10 cellular contexts compared by ENCODE assay signal in genomic region chr1:27727126-27727525, GRCh38. TPM values are rescaled to one million over a fixed set of nuclear protein-coding genes. Genes with fewer than 3 reads are reported as not detected.
DNase-seq lines count a peak whose midpoint lies in the region; ATAC-seq, FAIRE-seq and TF ChIP-seq lines count a peak whose summit lies in the region.
"Had no signal": no experiment of that assay in that cellular context is flagged by ENCODE, and none has a peak within 500 bp of the region (broad histone marks: within the 10 kb centered on the region; RNA-seq: fewer than 3 reads in every experiment).

No MANE protein-coding gene starts in this region.

- TF ChIP-seq RAD21 in HepG2 (CRISPR knock-in tag; IDR thresholded peaks at IDR 0.05), result no peak

- H3K4me3 ChIP-seq in HepG2 (replicated peaks in 1 of 3; ENCODE audit: insufficient read depth in 1 of 3, low read depth in 2 of 3, low read length in 3 of 3) (peak overlapping the region in 2 of 3 experiments; percentile 91 to 99; a peak in 3 of 6 replicates), right lobe of liver (peak overlapping the region in 1 of 3 donors; percentile 90), WI38 (ENCODE audit: low read depth, low read length) (peak overlapping the region; percentile 71), hepatocyte (peak overlapping the region; percentile 94), upper lobe of right lung (peak overlapping the region; percentile 93)

- 88% methylated on average over 3 of the region's 3 CpGs for WGBS in HepG2 (ENCODE audit: low lambda C conversion rate)
- 90% methylated on average over 3 of the region's 3 CpGs for WGBS in right lobe of liver (ENCODE audit: insufficient coverage, low coverage, low lambda C conversion rate, missing lambda C conversion rate)
- WGBS in hepatocyte (ENCODE audit: low lambda C conversion rate, missing lambda C conversion rate), result 94% methylated on average over 3 of the region's 3 CpGs

- no peak overlapping the region for H3K27ac ChIP-seq in HepG2 (ENCODE audit: extremely low read length, insufficient read depth, low read length)
- no peak overlapping the region for H3K27ac ChIP-seq in right lobe of liver
- H3K27ac ChIP-seq in hepatocyte, result no peak overlapping the region
- no peak overlapping the region for H3K27ac ChIP-seq in upper lobe of right lung

- H2AFZ ChIP-seq in HepG2 (ENCODE audit: low read length) (no peak overlapping the region), hepatocyte (no peak overlapping the region)

- FAIRE-seq in HepG2 (lab: Jason Lieb, UNC), result no peak

- in situ Hi-C loops in HepG2 (cut with HindIII; ENCODE audit: extremely low pct_ligation_motif_present, low pct_unique_long_range_greater_than_20kb), result no loop called here

- BruUV-seq in HepG2 (replicated peaks; lab: Mats Ljungman, UMichigan), result no TSS peak

- no peak for TF ChIP-seq EP300 in HepG2 (IDR thresholded peaks at IDR 0.05; ENCODE audit: low read depth in 2 of 2, low read length in 2 of 2)
- no peak for TF ChIP-seq EP300 in HepG2 (CRISPR knock-in tag; IDR thresholded peaks at IDR 0.05; ENCODE audit: borderline replicate concordance)

- no peaks in the 10 kb centered on the region for H3K9me2 ChIP-seq in hepatocyte (replicated peaks; ENCODE audit: insufficient read depth)

- H3K36me3 ChIP-seq in HepG2 (replicated peaks in 1 of 2; ENCODE audit: control insufficient read depth in 1 of 2, insufficient read depth in 2 of 2, low read length in 2 of 2) (peaks cover 1 to 3% of the 10 kb centered on the region in 2 experiments; a peak in 2 of 5 replicates), right lobe of liver (peaks cover 0 to 2% (median 0%) of the 10 kb centered on the region in 4 donors), hepatocyte (replicated peaks; ENCODE audit: insufficient read depth, low read depth) (no peaks in the 10 kb centered on the region), upper lobe of right lung (peaks cover 30% of the 10 kb centered on the region)

- ATAC-seq in HepG2, result no peak
- ATAC-seq in right lobe of liver, result no peak
- no peak for ATAC-seq in upper lobe of right lung
- no peak for ATAC-seq in HG03159 (IDR thresholded peaks at IDR 0.05; ENCODE audit: unreplicated experiment)

- TF ChIP-seq CTCF in HepG2 (CRISPR knock-in tag; IDR thresholded peaks at IDR 0.05) (no peak), right lobe of liver (IDR thresholded peaks at IDR 0.05) (no peak), WI38 (IDR thresholded peaks at IDR 0.05; ENCODE audit: low read depth, low read length) (no peak), hepatocyte (IDR thresholded peaks at IDR 0.05; ENCODE audit: poor library complexity) (no peak), upper lobe of right lung (IDR thresholded peaks at IDR 0.05) (no peak)

- no peaks in the 10 kb centered on the region for H3K27me3 ChIP-seq in HepG2 (ENCODE audit: control insufficient read depth in 1 of 2, insufficient read depth in 2 of 2, low read length in 2 of 2)
- H3K27me3 ChIP-seq in right lobe of liver, result no peaks in the 10 kb centered on the region
- H3K27me3 ChIP-seq in hepatocyte, result no peaks in the 10 kb centered on the region
- H3K27me3 ChIP-seq in upper lobe of right lung, result no peaks in the 10 kb centered on the region
- H3K27me3 ChIP-seq: upper lobe of left lung had no signal

- TF ChIP-seq POLR2A in HepG2 (IDR thresholded peaks at IDR 0.05; ENCODE audit: insufficient read depth in 1 of 2, low read depth in 2 of 2, low read length in 2 of 2), result no peak
- TF ChIP-seq POLR2A in right lobe of liver (IDR thresholded peaks at IDR 0.05), result no peak

- intact Hi-C loops in HepG2 (cut with micrococcal nuclease; ENCODE audit: unreplicated experiment) (no loop called here), right lobe of liver (cut with DNase I) (no loop called here), upper lobe of right lung (cut with DNase I) (no loop called here)

- CTCF ChIA-PET in HepG2 (lab: Yijun Ruan, JAX; ENCODE audit: low intra/inter-chr PET ratio, low total read pairs), result no interaction called here
- CTCF ChIA-PET in HEK293T (lab: Yijun Ruan, JAX), result no interaction called here

- H3K9me3 ChIP-seq in HepG2 (ENCODE audit: low read length), result no peaks in the 10 kb centered on the region
- H3K9me3 ChIP-seq in right lobe of liver, result no peaks in the 10 kb centered on the region
- H3K9me3 ChIP-seq in hepatocyte (ENCODE audit: low read depth), result no peaks in the 10 kb centered on the region
- no peaks in the 10 kb centered on the region for H3K9me3 ChIP-seq in upper lobe of right lung
- H3K9me3 ChIP-seq: upper lobe of left lung had no signal

- DNase-seq in HepG2 (ENCODE audit: low spot score), result no peak
- no peak for DNase-seq in right lobe of liver
- DNase-seq in hepatocyte (ENCODE audit: low spot score), result no peak
- no peak for DNase-seq in upper lobe of right lung
- no peak for DNase-seq in stimulated activated CD4-positive, alpha-beta T cell treated with anti-CD3 and anti-CD28 coated beads, Interleukin-4, amount 100 ng/mL, for 4 hours
- no peak for DNase-seq in HEK293T (ENCODE audit: extremely low spot score)
- DNase-seq: NCI-H774, upper lobe of left lung had no signal

- H3K4me1 ChIP-seq in HepG2 (ENCODE audit: insufficient read depth, low read length), result peaks cover 27% of the 10 kb centered on the region
- H3K4me1 ChIP-seq in right lobe of liver, result peaks cover 0 to 5% (median 0%) of the 10 kb centered on the region in 4 donors
- peaks cover 7% of the 10 kb centered on the region for H3K4me1 ChIP-seq in hepatocyte (ENCODE audit: insufficient read depth)
- peaks cover 4% of the 10 kb centered on the region for H3K4me1 ChIP-seq in upper lobe of right lung

- POLR2A ChIA-PET in HepG2 (lab: Yijun Ruan, JAX), result no interaction called here
- POLR2A ChIA-PET in HEK293T (lab: Yijun Ruan, JAX), result interaction anchor here (2.3 kb wide), 1 partner anchor 55 kb away, joined by 20 read pairs; the partner anchor contains the start of gene IFI6

- H3K4me2 ChIP-seq in HepG2 (ENCODE audit: low read depth, low read length), result peak overlapping the region; percentile 88
- peak overlapping the region; percentile 85 for H3K4me2 ChIP-seq in hepatocyte

- H4K20me1 ChIP-seq in HepG2 (ENCODE audit: insufficient read depth, low read length) (no peaks in the 10 kb centered on the region), hepatocyte (ENCODE audit: insufficient read depth, poor library complexity, severe bottlenecking) (no peaks in the 10 kb centered on the region)

- peak overlapping the region; percentile 84; the same call in 1 of the 2 replicates for H3K9ac ChIP-seq in HepG2 (ENCODE audit: insufficient read depth, low read depth, low read length)

- H3K79me2 ChIP-seq in HepG2 (ENCODE audit: insufficient read depth, low read length) (peaks cover 7% of the 10 kb centered on the region), hepatocyte (peaks cover 10% of the 10 kb centered on the region)

RNA-seq across cellular contexts. Expression of gene FAM76A, which starts 1.4 kb away (rescaled TPM):
- total RNA-seq in HepG2 (2016; rRNA removed; fragmentation: Illumina TruSeq; extraction: Trizol) (15.7 and 18.8 TPM in 2 replicates), right lobe of liver (1 to 10 TPM; 3.5 to 7.4 (median 4.9) TPM), hepatocyte (9.8 and 12.2 TPM in 2 replicates), upper lobe of right lung (23.3 TPM)
- 4.5 and 5.0 TPM in 2 replicates for total RNA-seq in HepG2 (2016; cell fraction: cytosol; rRNA removed; fragmentation: Illumina TruSeq; extraction: Trizol; ENCODE audit: low read depth)
- 15.9 and 19.6 TPM in 2 replicates for total RNA-seq in HepG2 (2016; cell fraction: insoluble cytoplasmic fraction; rRNA removed; fragmentation: Illumina TruSeq; extraction: Trizol)
- total RNA-seq in HepG2 (2016; cell fraction: membrane; rRNA removed; fragmentation: Illumina TruSeq; extraction: Trizol), result 11.5 and 13.7 TPM in 2 replicates
- total RNA-seq in HepG2 (2016; cell fraction: nucleus; rRNA removed; fragmentation: Illumina TruSeq; extraction: Trizol), result 9.9 and 11.7 TPM in 2 replicates
- polyA plus RNA-seq in HepG2 (2011; rRNA removed) (4.2 and 4.6 TPM in 2 replicates), hepatocyte (1.8 and 3.5 TPM in 2 replicates)
- polyA plus RNA-seq in HepG2 (2011; cell fraction: cytosol; rRNA removed), result 2.1 and 3.9 TPM in 2 replicates
- 4.1 and 5.8 TPM in 2 replicates for polyA plus RNA-seq in HepG2 (2011; cell fraction: nucleus; rRNA removed)
- polyA plus RNA-seq in HepG2 (2012), result 4.9 and 5.9 TPM in 2 replicates
- 1.9 and 2.3 TPM in 2 replicates for polyA plus RNA-seq in HepG2 (2016; cell fraction: cytosol; fragmentation: Illumina TruSeq; extraction: Trizol; ENCODE audit: low read depth)
- polyA plus RNA-seq in HepG2 (2016; cell fraction: insoluble cytoplasmic fraction; fragmentation: Illumina TruSeq; extraction: Trizol; ENCODE audit: low read depth), result 11.7 and 12.5 TPM in 2 replicates
- 2.9 and 4.4 TPM in 2 replicates for polyA plus RNA-seq in HepG2 (2016; cell fraction: membrane; fragmentation: Illumina TruSeq; extraction: Trizol; ENCODE audit: low read depth)
- polyA plus RNA-seq in HepG2 (2016; cell fraction: nucleus; fragmentation: Illumina TruSeq; extraction: Trizol; ENCODE audit: insufficient read depth, low read depth), result 14.7 and 19.0 TPM in 2 replicates
- polyA minus RNA-seq in HepG2 (2011; rRNA and poly(A)+ RNA removed; ENCODE audit: low replicate concordance), result 4.4 and 5.1 TPM in 2 replicates
- polyA minus RNA-seq in HepG2 (2011; cell fraction: cytosol; rRNA and poly(A)+ RNA removed), result 5.9 and 8.0 TPM in 2 replicates
- 10.9 and 18.0 TPM in 2 replicates for polyA minus RNA-seq in HepG2 (2011; cell fraction: nucleus; rRNA and poly(A)+ RNA removed)

RNA-seq across cellular contexts. Expression of gene STX12, which starts 45.9 kb away (rescaled TPM):
- total RNA-seq in HepG2 (2016; rRNA removed; fragmentation: Illumina TruSeq; extraction: Trizol) (16.3 and 19.7 TPM in 2 replicates), right lobe of liver (10 to 100 TPM; 15.2 to 32.7 (median 19.5) TPM), hepatocyte (73.2 and 84.0 TPM in 2 replicates), upper lobe of right lung (95.6 TPM)
- total RNA-seq in HepG2 (2016; cell fraction: cytosol; rRNA removed; fragmentation: Illumina TruSeq; extraction: Trizol; ENCODE audit: low read depth), result 3.5 and 6.0 TPM in 2 replicates
- total RNA-seq in HepG2 (2016; cell fraction: insoluble cytoplasmic fraction; rRNA removed; fragmentation: Illumina TruSeq; extraction: Trizol), result 15.4 and 19.3 TPM in 2 replicates
- 9.4 and 9.7 TPM in 2 replicates for total RNA-seq in HepG2 (2016; cell fraction: membrane; rRNA removed; fragmentation: Illumina TruSeq; extraction: Trizol)
- 10.7 and 14.4 TPM in 2 replicates for total RNA-seq in HepG2 (2016; cell fraction: nucleus; rRNA removed; fragmentation: Illumina TruSeq; extraction: Trizol)
- polyA plus RNA-seq in HepG2 (2011; rRNA removed) (6.3 and 9.0 TPM in 2 replicates), hepatocyte (55.0 and 58.9 TPM in 2 replicates)
- 3.5 and 5.7 TPM in 2 replicates for polyA plus RNA-seq in HepG2 (2011; cell fraction: cytosol; rRNA removed)
- 8.7 and 14.1 TPM in 2 replicates for polyA plus RNA-seq in HepG2 (2011; cell fraction: nucleus; rRNA removed)
- 11.4 and 13.1 TPM in 2 replicates for polyA plus RNA-seq in HepG2 (2012)
- polyA plus RNA-seq in HepG2 (2016; cell fraction: cytosol; fragmentation: Illumina TruSeq; extraction: Trizol; ENCODE audit: low read depth), result 1.6 and 1.8 TPM in 2 replicates
- polyA plus RNA-seq in HepG2 (2016; cell fraction: insoluble cytoplasmic fraction; fragmentation: Illumina TruSeq; extraction: Trizol; ENCODE audit: low read depth), result 18.0 and 18.9 TPM in 2 replicates
- 4.6 and 5.0 TPM in 2 replicates for polyA plus RNA-seq in HepG2 (2016; cell fraction: membrane; fragmentation: Illumina TruSeq; extraction: Trizol; ENCODE audit: low read depth)
- 21.7 and 23.0 TPM in 2 replicates for polyA plus RNA-seq in HepG2 (2016; cell fraction: nucleus; fragmentation: Illumina TruSeq; extraction: Trizol; ENCODE audit: insufficient read depth, low read depth)
- 1.8 and 4.2 TPM in 2 replicates for polyA minus RNA-seq in HepG2 (2011; rRNA and poly(A)+ RNA removed; ENCODE audit: low replicate concordance)
- polyA minus RNA-seq in HepG2 (2011; cell fraction: cytosol; rRNA and poly(A)+ RNA removed), result 4.3 and 9.0 TPM in 2 replicates
- polyA minus RNA-seq in HepG2 (2011; cell fraction: nucleus; rRNA and poly(A)+ RNA removed), result 14.3 and 21.3 TPM in 2 replicates

RNA-seq across cellular contexts. Expression of gene IFI6, which starts 55.1 kb away (rescaled TPM):
- total RNA-seq in HepG2 (2016; rRNA removed; fragmentation: Illumina TruSeq; extraction: Trizol) (6.1 and 13.2 TPM in 2 replicates), right lobe of liver (10 to 100 TPM in 5 of 6 experiments, 1 to 10 TPM in 1; 9.5 to 45.7 (median 33.2) TPM), hepatocyte (94.3 and 114 TPM in 2 replicates), upper lobe of right lung (259 TPM)
- 2.7 and 3.0 TPM in 2 replicates for total RNA-seq in HepG2 (2016; cell fraction: cytosol; rRNA removed; fragmentation: Illumina TruSeq; extraction: Trizol; ENCODE audit: low read depth)
- 7.4 and 12.7 TPM in 2 replicates for total RNA-seq in HepG2 (2016; cell fraction: insoluble cytoplasmic fraction; rRNA removed; fragmentation: Illumina TruSeq; extraction: Trizol)
- total RNA-seq in HepG2 (2016; cell fraction: membrane; rRNA removed; fragmentation: Illumina TruSeq; extraction: Trizol), result 3.2 and 3.3 TPM in 2 replicates
- total RNA-seq in HepG2 (2016; cell fraction: nucleus; rRNA removed; fragmentation: Illumina TruSeq; extraction: Trizol), result 8.4 and 10.6 TPM in 2 replicates
- polyA plus RNA-seq in HepG2 (2011; rRNA removed) (12.9 and 21.8 TPM in 2 replicates), hepatocyte (194 and 230 TPM in 2 replicates)
- 18.2 and 23.3 TPM in 2 replicates for polyA plus RNA-seq in HepG2 (2011; cell fraction: cytosol; rRNA removed)
- 6.3 and 11.3 TPM in 2 replicates for polyA plus RNA-seq in HepG2 (2011; cell fraction: nucleus; rRNA removed)
- polyA plus RNA-seq in HepG2 (2012), result 10.8 and 16.9 TPM in 2 replicates
- 2.0 and 3.3 TPM in 2 replicates for polyA plus RNA-seq in HepG2 (2016; cell fraction: cytosol; fragmentation: Illumina TruSeq; extraction: Trizol; ENCODE audit: low read depth)
- 5.6 and 6.9 TPM in 2 replicates for polyA plus RNA-seq in HepG2 (2016; cell fraction: insoluble cytoplasmic fraction; fragmentation: Illumina TruSeq; extraction: Trizol; ENCODE audit: low read depth)
- polyA plus RNA-seq in HepG2 (2016; cell fraction: membrane; fragmentation: Illumina TruSeq; extraction: Trizol; ENCODE audit: low read depth), result 3.2 and 3.9 TPM in 2 replicates
- 12.0 and 16.6 TPM in 2 replicates for polyA plus RNA-seq in HepG2 (2016; cell fraction: nucleus; fragmentation: Illumina TruSeq; extraction: Trizol; ENCODE audit: insufficient read depth, low read depth)
- polyA minus RNA-seq in HepG2 (2011; rRNA and poly(A)+ RNA removed; ENCODE audit: low replicate concordance), result 7.1 and 42.2 TPM in 2 replicates
- 4.4 and 7.3 TPM in 2 replicates for polyA minus RNA-seq in HepG2 (2011; cell fraction: cytosol; rRNA and poly(A)+ RNA removed)
- polyA minus RNA-seq in HepG2 (2011; cell fraction: nucleus; rRNA and poly(A)+ RNA removed), result 1.3 and 1.4 TPM in 2 replicates
